ENCODE assay signal across 4 cellular contexts in genomic region chr21:15191342-15191741, GRCh38.
"Had no signal": no experiment of that assay in that cellular context is flagged by ENCODE, and none has a peak within 500 bp of the region (broad histone marks: within the 10 kb centered on the region; RNA-seq: fewer than 3 reads in every experiment).

No MANE protein-coding gene starts in this region.

- H3K27ac Mint-ChIP-seq: GM23338, H9 had no signal

- H3K4me3 ChIP-seq: GM23338 had no signal

- H3K9me3 Mint-ChIP-seq: GM23338 had no signal

- DNase-seq: H9, HCEC 1CT, IMR-90 had no signal

- H3K4me2 ChIP-seq: GM23338 had no signal

- ATAC-seq: GM23338 had no signal

- H3K4me3 Mint-ChIP-seq: GM23338, H9 had no signal

- H2AFZ ChIP-seq: GM23338 had no signal
